Comparison of ENCODE assay signal across 8 cellular contexts in the genomic region with DNA sequence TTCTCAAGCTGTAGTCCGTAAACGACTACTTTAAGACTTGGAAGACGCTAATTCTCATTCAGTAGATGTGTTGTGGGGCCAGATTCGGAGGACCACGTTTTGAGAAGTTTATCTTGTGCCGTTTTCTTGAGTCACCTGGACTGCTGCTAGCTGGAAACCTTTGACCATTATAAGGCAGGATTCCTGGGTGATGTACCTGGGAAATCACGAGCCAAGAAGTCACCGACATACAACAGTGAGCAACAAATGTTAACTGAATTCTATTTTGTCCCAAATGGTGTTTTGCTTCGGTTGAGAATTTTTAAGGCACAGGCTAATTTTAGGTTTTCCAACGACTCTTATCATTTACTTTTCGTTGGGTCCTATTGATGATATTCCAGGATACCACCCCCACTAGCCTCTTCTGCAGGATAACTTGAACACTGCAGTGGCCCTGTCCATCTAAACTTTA.
DNase-seq lines count a peak whose midpoint lies in the region; ATAC-seq, FAIRE-seq and TF ChIP-seq lines count a peak whose summit lies in the region.

No MANE protein-coding gene starts in this region.

- TF ChIP-seq POLR2A in endothelial cell of umbilical vein (IDR thresholded peaks at IDR 0.05; ENCODE audit: low read depth, low read length): no peak

- no peaks in the 10 kb centered on the region for H3K79me1 ChIP-seq in neuronal stem cell (ENCODE audit: low read depth, low read length)

- no peak overlapping the region for H3K4ac ChIP-seq in neuronal stem cell (ENCODE audit: low read length)

- ATAC-seq in CD4-positive, alpha-beta T cell (ENCODE audit: poor library complexity): no peak
- ATAC-seq in HG03175 (IDR thresholded peaks at IDR 0.05; ENCODE audit: unreplicated experiment) (no peak), HG02852 (IDR thresholded peaks at IDR 0.05; ENCODE audit: unreplicated experiment) (no peak)

- dilution Hi-C loops in endothelial cell of umbilical vein (cut with MboI; ENCODE audit: extremely low pct_ligation_motif_present, low sequenced_read_pairs): no loop called here

- peak overlapping the region; percentile 84 for H3K27ac ChIP-seq in CD4-positive, alpha-beta T cell (ENCODE audit: low read depth, low read length)
- H3K27ac ChIP-seq in HUES64 (ENCODE audit: low read depth, low read length) (peak overlapping the region; percentile 95), endothelial cell of umbilical vein (ENCODE audit: insufficient read depth, low read depth, low read length) (peak overlapping the region; percentile 72), neuronal stem cell (replicated peaks; ENCODE audit: low read length) (peak overlapping the region; percentile 84)

- peak overlapping the region; percentile 65 for H3K4me3 ChIP-seq in HUES64 (ENCODE audit: low read length)
- H3K4me3 ChIP-seq in endothelial cell of umbilical vein (replicated peaks in 1 of 3; ENCODE audit: insufficient read depth in 1 of 3, low read depth in 1 of 3, low read length in 3 of 3): peak overlapping the region; percentile 34 to 77 (median 40)
- H3K4me3 ChIP-seq in neuronal stem cell (ENCODE audit: low read length in 2 of 2): peak overlapping the region; percentile 86 to 88

- TF ChIP-seq CTCF in CD4-positive, alpha-beta T cell (IDR thresholded peaks at IDR 0.05): no peak
- TF ChIP-seq CTCF in endothelial cell of umbilical vein (IDR thresholded peaks at IDR 0.05; ENCODE audit: extremely low read depth in 1 of 2, insufficient read depth in 1 of 2, low read depth in 1 of 2, low read length in 2 of 2): no peak

- no peak overlapping the region for H2BK120ac ChIP-seq in neuronal stem cell (ENCODE audit: low read depth, low read length)

- H3K9me3 ChIP-seq in CD4-positive, alpha-beta T cell (ENCODE audit: control insufficient read depth, low read length): no peaks in the 10 kb centered on the region
- no peaks in the 10 kb centered on the region for H3K9me3 ChIP-seq in HUES64 (ENCODE audit: insufficient read depth, low read depth, low read length)
- H3K9me3 ChIP-seq in endothelial cell of umbilical vein (replicated peaks; ENCODE audit: control insufficient read depth, insufficient read depth, low read length): no peaks in the 10 kb centered on the region
- no peaks in the 10 kb centered on the region for H3K9me3 ChIP-seq in neuronal stem cell (replicated peaks in 1 of 2; ENCODE audit: control insufficient read depth in 2 of 2, insufficient read depth in 1 of 2, low read depth in 1 of 2, low read length in 2 of 2)

- H3K36me3 Mint-ChIP-seq in CD4-positive, alpha-beta T cell (ENCODE audit: low read depth): no peaks in the 10 kb centered on the region

- H3K4me1 Mint-ChIP-seq in CD4-positive, alpha-beta T cell (ENCODE audit: low read depth): peaks cover 7% of the 10 kb centered on the region

- FAIRE-seq in endothelial cell of umbilical vein (lab: Jason Lieb, UNC): no peak

- no peaks in the 10 kb centered on the region for H3K9me1 ChIP-seq in endothelial cell of umbilical vein (replicated peaks; ENCODE audit: control insufficient read depth, extremely low read depth, insufficient read depth, low read length)

- no peaks in the 10 kb centered on the region for H3K27me3 ChIP-seq in CD4-positive, alpha-beta T cell (ENCODE audit: control insufficient read depth, insufficient read depth, low read length)
- H3K27me3 ChIP-seq in HUES64 (ENCODE audit: insufficient read depth, low read length) (no peaks in the 10 kb centered on the region), endothelial cell of umbilical vein (ENCODE audit: control insufficient read depth in 2 of 2, insufficient read depth in 2 of 2, low read length in 2 of 2) (no peaks in the 10 kb centered on the region), neuronal stem cell (ENCODE audit: control insufficient read depth in 3 of 3, insufficient read depth in 3 of 3, low read depth in 1 of 3, low read length in 3 of 3) (no peaks in the 10 kb centered on the region)

- peak overlapping the region; percentile 89 for H2AFZ ChIP-seq in endothelial cell of umbilical vein (ENCODE audit: low read depth, low read length)
- H2AFZ ChIP-seq in neuronal stem cell (ENCODE audit: low read length): peak overlapping the region; percentile 74

- H3K9ac ChIP-seq in HUES64 (ENCODE audit: low read depth, low read length) (peak overlapping the region; percentile 97), endothelial cell of umbilical vein (replicated peaks; ENCODE audit: extremely low read depth, insufficient read depth, low read length) (peak overlapping the region; percentile 86), neuronal stem cell (ENCODE audit: low read depth, low read length, poor library complexity) (no peak overlapping the region)

- H2BK12ac ChIP-seq in neuronal stem cell (ENCODE audit: low read length): no peak overlapping the region

- CTCF ChIA-PET in CD4-positive, alpha-beta T cell (lab: Charles Lee): interaction anchor here (0.6 to 5.6 kb wide), 12 partner anchors 13 to 324 kb away, joined by 3 to 27 read pairs (median 5); a partner anchor contains a TSS
- CTCF ChIA-PET in endothelial cell of umbilical vein (lab: Charles Lee): interaction anchor here (1.1 to 3.9 kb wide), 9 partner anchors 13 to 324 kb away, joined by 3 to 29 read pairs (median 9); a partner anchor contains a TSS

- H3K4me2 ChIP-seq in endothelial cell of umbilical vein (ENCODE audit: insufficient read depth, low read length) (peak overlapping the region; percentile 98), neuronal stem cell (ENCODE audit: insufficient read depth, low read length, poor library complexity, severe bottlenecking) (peak overlapping the region; percentile 82)

- peak overlapping the region; percentile 44 for H3K18ac ChIP-seq in neuronal stem cell (ENCODE audit: low read length)

- H4K91ac ChIP-seq in neuronal stem cell (ENCODE audit: low read depth, low read length, poor library complexity): no peak overlapping the region

- no peaks in the 10 kb centered on the region for H3K79me2 ChIP-seq in endothelial cell of umbilical vein (ENCODE audit: control insufficient read depth, insufficient read depth, low read length)

- H3K36me3 ChIP-seq in HUES64 (ENCODE audit: insufficient read depth, low read length) (no peaks in the 10 kb centered on the region), endothelial cell of umbilical vein (ENCODE audit: control insufficient read depth in 2 of 2, extremely low read depth in 1 of 2, insufficient read depth in 2 of 2, low read length in 2 of 2) (no peaks in the 10 kb centered on the region), neuronal stem cell (replicated peaks in 1 of 2; ENCODE audit: control insufficient read depth in 2 of 2, insufficient read depth in 2 of 2, low read length in 2 of 2) (no peaks in the 10 kb centered on the region)

- no peak for DNase-seq in CD4-positive, alpha-beta T cell
- DNase-seq in endothelial cell of umbilical vein (ENCODE audit: low read depth, low spot score) (no peak), neuronal stem cell (ENCODE audit: low spot score) (no peak), D341Med (ENCODE audit: low spot score) (no peak), Kasumi-1 (lab: John Stamatoyannopoulos, UW) (no peak)

- BruUV-seq in endothelial cell of umbilical vein (replicated peaks; lab: Mats Ljungman, UMichigan): no TSS peak

- H3K23ac ChIP-seq in neuronal stem cell (ENCODE audit: low read depth, low read length, poor library complexity): no peak overlapping the region

- no peak overlapping the region for H4K8ac ChIP-seq in neuronal stem cell (ENCODE audit: low read depth, low read length)

- H2AK5ac ChIP-seq in neuronal stem cell (ENCODE audit: low read depth, low read length): no peak overlapping the region

- H3K14ac ChIP-seq in neuronal stem cell (ENCODE audit: low read length): no peak overlapping the region

- H3K4me1 ChIP-seq in HUES64 (ENCODE audit: insufficient read depth, low read length) (peaks cover 34% of the 10 kb centered on the region), endothelial cell of umbilical vein (ENCODE audit: control insufficient read depth, extremely low read depth, insufficient read depth, low read length) (peaks cover 27% of the 10 kb centered on the region), neuronal stem cell (ENCODE audit: control insufficient read depth in 2 of 2, insufficient read depth in 1 of 2, low read depth in 1 of 2, low read length in 2 of 2) (peaks cover 3 to 6% of the 10 kb centered on the region in 2 donors)

- POLR2A ChIA-PET in CD4-positive, alpha-beta T cell (lab: Charles Lee): interaction anchor here (0.7 to 8.4 kb wide), 37 partner anchors 10 to 1622 kb away, joined by 3 to 463 read pairs (median 33); partner anchors contain the start of genes BTN2A2 and HMGN4
- POLR2A ChIA-PET in endothelial cell of umbilical vein (lab: Charles Lee): interaction anchor here (0.5 to 7.3 kb wide), 6 partner anchors 13 to 862 kb away, joined by 4 to 60 read pairs (median 12); a partner anchor contains a TSS

- WGBS in HUES64: under 1% methylated on average over 11 of the region's 11 CpGs
- WGBS in neuronal stem cell (ENCODE audit: extremely low coverage in 2 of 2, insufficient read length in 2 of 2, insufficient replicate concordance in 1 of 2), 2 donors: no CpG with 5 or more reads among the region's 11 CpGs

- H3K9me3 Mint-ChIP-seq in CD4-positive, alpha-beta T cell: no peaks in the 10 kb centered on the region

- intact Hi-C loops in CD4-positive, alpha-beta T cell (cut with DNase I, micrococcal nuclease): loop anchor here (1.0 to 5.0 kb wide), 9 partner anchors 20 to 244 kb away; a partner anchor contains a TSS
- intact Hi-C loops in endothelial cell of umbilical vein (cut with micrococcal nuclease): loop anchor here (1.0 to 5.0 kb wide), 10 partner anchors 21 to 861 kb away; a partner anchor contains a TSS

- no peak overlapping the region for H2BK15ac ChIP-seq in neuronal stem cell (ENCODE audit: low read length)

- no peaks in the 10 kb centered on the region for H3K27me3 Mint-ChIP-seq in CD4-positive, alpha-beta T cell

- no peaks in the 10 kb centered on the region for H4K20me1 ChIP-seq in endothelial cell of umbilical vein (replicated peaks; ENCODE audit: control insufficient read depth, extremely low read depth, insufficient read depth, low read length)

- no peak overlapping the region for H3K27ac Mint-ChIP-seq in CD4-positive, alpha-beta T cell

- no peak overlapping the region for H3K4me3 Mint-ChIP-seq in CD4-positive, alpha-beta T cell

- peak overlapping the region; percentile 25 for H2BK5ac ChIP-seq in neuronal stem cell (ENCODE audit: low read length)

TF ChIP-seq in endothelial cell of umbilical vein, 7 proteins besides CTCF, POLR2A, EP300 and RAD21 (continues in another document):
- TF ChIP-seq, protein P1, sequence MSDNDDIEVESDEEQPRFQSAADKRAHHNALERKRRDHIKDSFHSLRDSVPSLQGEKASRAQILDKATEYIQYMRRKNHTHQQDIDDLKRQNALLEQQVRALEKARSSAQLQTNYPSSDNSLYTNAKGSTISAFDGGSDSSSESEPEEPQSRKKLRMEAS (IDR thresholded peaks at IDR 0.05; ENCODE audit: insufficient read depth, insufficient read length): no peak
- TF ChIP-seq POLR2AphosphoS5 (IDR thresholded peaks at IDR 0.05; ENCODE audit: insufficient read depth, low read depth, low read length): no peak
- no peak for TF ChIP-seq MYC (IDR thresholded peaks at IDR 0.05; ENCODE audit: low read depth, low read length)
- TF ChIP-seq FOS (IDR thresholded peaks at IDR 0.05; ENCODE audit: borderline replicate concordance, insufficient read depth, low read length): no peak
- TF ChIP-seq GATA2 (IDR thresholded peaks at IDR 0.05; ENCODE audit: insufficient read depth, insufficient read length, low read depth, low read length): no peak
